In the genomic region with DNA sequence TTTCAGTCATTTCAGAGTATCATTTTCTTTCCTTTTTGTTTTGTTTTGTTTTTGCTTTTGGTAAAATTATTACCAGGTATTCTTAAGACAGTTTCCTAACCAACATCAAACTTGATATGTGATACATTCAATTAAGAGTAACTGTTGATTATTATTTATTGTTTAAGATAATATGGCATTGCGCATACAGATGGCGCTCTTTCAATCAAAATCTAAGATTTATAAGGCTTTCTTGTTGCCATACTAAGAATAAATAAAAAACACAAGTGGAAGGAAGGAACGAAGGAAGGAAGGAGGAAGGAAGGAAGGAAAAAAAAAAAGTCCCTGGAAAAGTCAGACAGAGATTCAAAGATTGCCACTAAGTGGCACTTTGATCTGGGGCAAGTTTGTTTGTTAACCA, we compare ENCODE assay signal across 22 cellular contexts.
A peak's percentile ranks its signal among the peaks of the same experiment; 100 is the strongest.
DNase-seq lines count a peak whose midpoint lies in the region; ATAC-seq and TF ChIP-seq lines count a peak whose summit lies in the region.
"Had no signal": no experiment of that assay in that cellular context is flagged by ENCODE, and none has a peak within 500 bp of the region (broad histone marks: within the 10 kb centered on the region; RNA-seq: fewer than 3 reads in every experiment).

No MANE protein-coding gene starts in this region.

- no peaks in the 10 kb centered on the region for H3F3A ChIP-seq in DOHH2 (ENCODE audit: control insufficient read depth, insufficient read depth)
- no peaks in the 10 kb centered on the region for H3F3A ChIP-seq in OCI-LY1 (ENCODE audit: insufficient read depth, low read length)
- H3F3A ChIP-seq in SU-DHL-6 (ENCODE audit: insufficient read depth): no peaks in the 10 kb centered on the region
- no peaks in the 10 kb centered on the region for H3F3A ChIP-seq in smooth muscle cell (ENCODE audit: low read depth)

- H4K20me1 ChIP-seq in DOHH2 (ENCODE audit: control insufficient read depth, insufficient read depth, low read depth, low read length) (no peaks in the 10 kb centered on the region), OCI-LY1 (ENCODE audit: insufficient read depth, low read length) (no peaks in the 10 kb centered on the region), SU-DHL-6 (ENCODE audit: low read depth, low read length) (no peaks in the 10 kb centered on the region), smooth muscle cell (ENCODE audit: low read depth) (no peaks in the 10 kb centered on the region)

- H3K4me1 ChIP-seq in DOHH2 (ENCODE audit: control insufficient read depth, low read length) (no peaks in the 10 kb centered on the region), OCI-LY1 (ENCODE audit: insufficient read depth, low read length, severe bottlenecking) (peaks cover 4% of the 10 kb centered on the region), smooth muscle cell (ENCODE audit: low read depth) (no peaks in the 10 kb centered on the region), stomach (peaks cover 0 to 5% (median 0%) of the 10 kb centered on the region in 4 donors), ovary (ENCODE audit: insufficient read depth) (no peaks in the 10 kb centered on the region)
- H3K4me1 ChIP-seq in CD8-positive, alpha-beta T cell (ENCODE audit: insufficient read depth, low read length): no peaks in the 10 kb centered on the region
- H3K4me1 ChIP-seq: HAP-1 had no signal

- no peak for TF ChIP-seq POLR2A in stomach (IDR thresholded peaks at IDR 0.05)
- TF ChIP-seq POLR2A in ovary (IDR thresholded peaks at IDR 0.05): no peak

- H3K79me2 ChIP-seq in DOHH2 (ENCODE audit: control insufficient read depth, low read length) (no peaks in the 10 kb centered on the region), OCI-LY1 (ENCODE audit: insufficient read depth, low read length) (no peaks in the 10 kb centered on the region), SU-DHL-6 (ENCODE audit: insufficient read depth, low read length) (no peaks in the 10 kb centered on the region), smooth muscle cell (ENCODE audit: low read depth) (no peaks in the 10 kb centered on the region)

- no peak overlapping the region for H3K4me3 ChIP-seq in DOHH2 (ENCODE audit: low read length)
- no peak overlapping the region for H3K4me3 ChIP-seq in OCI-LY1 (ENCODE audit: low read depth, low read length, poor library complexity, severe bottlenecking)
- H3K4me3 ChIP-seq in SU-DHL-6 (ENCODE audit: insufficient read depth, low read length, poor library complexity, severe bottlenecking): no peak overlapping the region
- no peak overlapping the region for H3K4me3 ChIP-seq in smooth muscle cell
- no peak overlapping the region for H3K4me3 ChIP-seq in stomach
- no peak overlapping the region for H3K4me3 ChIP-seq in ovary
- H3K4me3 ChIP-seq in CD8-positive, alpha-beta T cell (ENCODE audit: low read depth, low read length): no peak overlapping the region
- H3K4me3 ChIP-seq: GM23248, HAP-1, SK-N-MC had no signal

- H2AFZ ChIP-seq in OCI-LY1 (ENCODE audit: low read length): no peak overlapping the region
- no peak overlapping the region for H2AFZ ChIP-seq in SU-DHL-6 (ENCODE audit: low read depth, low read length, severe bottlenecking)
- H2AFZ ChIP-seq in smooth muscle cell (ENCODE audit: low read depth): no peak overlapping the region
- H2AFZ ChIP-seq: GM23248 had no signal

- H3K27me3 Mint-ChIP-seq in CD8-positive, alpha-beta T cell (ENCODE audit: low read depth): no peaks in the 10 kb centered on the region
- H3K27me3 Mint-ChIP-seq: IgD-negative memory B cell had no signal

- H3K36me3 ChIP-seq in DOHH2 (ENCODE audit: control insufficient read depth, low read length) (no peaks in the 10 kb centered on the region), OCI-LY1 (ENCODE audit: insufficient read depth, low read length) (no peaks in the 10 kb centered on the region), SU-DHL-6 (ENCODE audit: low read length) (no peaks in the 10 kb centered on the region), smooth muscle cell (ENCODE audit: low read depth) (no peaks in the 10 kb centered on the region), stomach (no peaks in the 10 kb centered on the region), ovary (no peaks in the 10 kb centered on the region)
- no peaks in the 10 kb centered on the region for H3K36me3 ChIP-seq in CD8-positive, alpha-beta T cell (ENCODE audit: insufficient read depth, low read length)
- H3K36me3 ChIP-seq: HAP-1 had no signal

- WGBS in smooth muscle cell (ENCODE audit: low lambda C conversion rate): 91% methylated on average over 3 of the region's 3 CpGs
- 79 to 92% (median 87%) methylated on average over 3 of the region's 3 CpGs for WGBS in stomach, 5 donors
- WGBS in ovary, 3 donors: 86 to 89% (median 89%) methylated on average over 3 of the region's 3 CpGs

- H3K9me3 Mint-ChIP-seq in CD8-positive, alpha-beta T cell: peaks cover 9% of the 10 kb centered on the region

- H3K4me1 Mint-ChIP-seq in CD8-positive, alpha-beta T cell (ENCODE audit: low read depth): no peaks in the 10 kb centered on the region
- H3K4me1 Mint-ChIP-seq: IgD-negative memory B cell had no signal

- H3K9me2 ChIP-seq in DOHH2 (replicated peaks; ENCODE audit: control insufficient read depth, low read length): no peaks in the 10 kb centered on the region
- no peaks in the 10 kb centered on the region for H3K9me2 ChIP-seq in OCI-LY1 (ENCODE audit: low read depth, low read length)
- H3K9me2 ChIP-seq in SU-DHL-6 (replicated peaks; ENCODE audit: insufficient read depth, low read length): no peaks in the 10 kb centered on the region

- H3K27me3 ChIP-seq in DOHH2 (ENCODE audit: control insufficient read depth, low read length): no peaks in the 10 kb centered on the region
- no peaks in the 10 kb centered on the region for H3K27me3 ChIP-seq in OCI-LY1 (ENCODE audit: insufficient read depth, low read length)
- no peaks in the 10 kb centered on the region for H3K27me3 ChIP-seq in SU-DHL-6 (ENCODE audit: low read length)
- no peaks in the 10 kb centered on the region for H3K27me3 ChIP-seq in smooth muscle cell (ENCODE audit: low read depth)
- no peaks in the 10 kb centered on the region for H3K27me3 ChIP-seq in stomach
- no peaks in the 10 kb centered on the region for H3K27me3 ChIP-seq in ovary
- no peaks in the 10 kb centered on the region for H3K27me3 ChIP-seq in CD8-positive, alpha-beta T cell (ENCODE audit: insufficient read depth, low read length)

- H3K27ac ChIP-seq in DOHH2 (ENCODE audit: low read depth, low read length): no peak overlapping the region
- H3K27ac ChIP-seq in OCI-LY1 (ENCODE audit: low read depth, low read length, poor library complexity, severe bottlenecking): no peak overlapping the region
- H3K27ac ChIP-seq in SU-DHL-6 (ENCODE audit: low read depth, low read length): no peak overlapping the region
- no peak overlapping the region for H3K27ac ChIP-seq in smooth muscle cell (ENCODE audit: low read depth)
- H3K27ac ChIP-seq in stomach: no peak overlapping the region
- no peak overlapping the region for H3K27ac ChIP-seq in ovary
- H3K27ac ChIP-seq in CD8-positive, alpha-beta T cell (ENCODE audit: low read depth, low read length): no peak overlapping the region
- H3K27ac ChIP-seq: GM23248, SK-N-MC had no signal

- POLR2A ChIA-PET in CD8-positive, alpha-beta T cell (lab: Charles Lee): no interaction called here

- TF ChIP-seq EP300 in stomach (IDR thresholded peaks at IDR 0.05) (no peak), ovary (IDR thresholded peaks at IDR 0.05) (no peak)

- no peak for ATAC-seq in CD8-positive, alpha-beta T cell
- ATAC-seq: Right ventricle myocardium inferior had no signal

- DNase-seq in smooth muscle cell (lab: John Stamatoyannopoulos, UW; ENCODE audit: unreplicated experiment) (no peak), stomach (no peak), ovary (no peak)
- DNase-seq in CD8-positive, alpha-beta T cell: no peak
- DNase-seq: ACHN, DMS 273 treated with DMSO at 0.1 percent for 48 hours, DND-41, GM23248, Kasumi-1, NCI-H1105 treated with DMSO at 0.1 percent for 48 hours, NCI-H1694 treated with DMSO at 0.1 percent for 48 hours, NCI-H510A, NCI-H748 treated with DMSO at 0.1 percent for 48 hours, T-helper 1 cell had no signal

- no peak overlapping the region for H3K27ac Mint-ChIP-seq in CD8-positive, alpha-beta T cell
- H3K27ac Mint-ChIP-seq: CD14-positive monocyte, IgD-negative memory B cell had no signal

- H3K9me3 ChIP-seq in DOHH2 (ENCODE audit: control insufficient read depth, insufficient read depth, low read length) (no peaks in the 10 kb centered on the region), OCI-LY1 (ENCODE audit: low read length) (no peaks in the 10 kb centered on the region), SU-DHL-6 (ENCODE audit: insufficient read depth, low read length) (no peaks in the 10 kb centered on the region), smooth muscle cell (replicated peaks; ENCODE audit: low read depth) (no peaks in the 10 kb centered on the region), stomach (no peaks in the 10 kb centered on the region), ovary (no peaks in the 10 kb centered on the region)
- no peaks in the 10 kb centered on the region for H3K9me3 ChIP-seq in CD8-positive, alpha-beta T cell (ENCODE audit: low read length)
- H3K9me3 ChIP-seq: HAP-1 had no signal

- H3K9ac ChIP-seq in OCI-LY1 (ENCODE audit: low read length): no peak overlapping the region
- H3K9ac ChIP-seq in SU-DHL-6 (ENCODE audit: low read length): no peak overlapping the region
- H3K9ac ChIP-seq in smooth muscle cell (ENCODE audit: low read depth): no peak overlapping the region
- H3K9ac ChIP-seq: GM23248 had no signal

- CTCF ChIA-PET in CD8-positive, alpha-beta T cell (lab: Charles Lee): no interaction called here

- TF ChIP-seq CTCF in DOHH2 (IDR thresholded peaks at IDR 0.05; ENCODE audit: low read depth, low read length, poor library complexity, severe bottlenecking) (peak; percentile 43), OCI-LY1 (IDR thresholded peaks at IDR 0.05; ENCODE audit: low read length) (peak; percentile 44), SU-DHL-6 (IDR thresholded peaks at IDR 0.05; ENCODE audit: insufficient read depth, low read length, poor library complexity, severe bottlenecking) (peak; percentile 22), smooth muscle cell (IDR thresholded peaks at IDR 0.05; ENCODE audit: borderline replicate concordance, insufficient read depth, poor library complexity, severe bottlenecking) (peak; percentile 14), stomach (IDR thresholded peaks at IDR 0.05) (no peak), ovary (IDR thresholded peaks at IDR 0.05) (no peak)
- no peak for TF ChIP-seq CTCF in CD8-positive, alpha-beta T cell (IDR thresholded peaks at IDR 0.05)

- H3K4me3 Mint-ChIP-seq in CD8-positive, alpha-beta T cell: no peak overlapping the region
- H3K4me3 Mint-ChIP-seq: CD14-positive monocyte, IgD-negative memory B cell had no signal

- no peaks in the 10 kb centered on the region for H3K36me3 Mint-ChIP-seq in CD8-positive, alpha-beta T cell
- H3K36me3 Mint-ChIP-seq: CD14-positive monocyte, IgD-negative memory B cell had no signal

- no peak overlapping the region for H3K4me2 ChIP-seq in DOHH2 (ENCODE audit: low read length)
- H3K4me2 ChIP-seq in OCI-LY1 (ENCODE audit: low read length): no peak overlapping the region
- H3K4me2 ChIP-seq in SU-DHL-6 (ENCODE audit: low read depth, low read length, poor library complexity, severe bottlenecking): no peak overlapping the region
- H3K4me2 ChIP-seq in smooth muscle cell: no peak overlapping the region

- intact Hi-C loops in stomach (cut with DNase I; ENCODE audit: low total_unique reads) (no loop called here), ovary (cut with DNase I) (no loop called here)
- intact Hi-C loops in CD8-positive, alpha-beta T cell (cut with DNase I, micrococcal nuclease): no loop called here

Comparison
In these comparisons a context has a peak if more than half of its experiments do, and no peak if none do; other contexts are left out.
1. CTCF ChIP-seq: peak in DOHH2 (single experiment), OCI-LY1 (single experiment), SU-DHL-6 (single experiment) and smooth muscle cell (single experiment); none in stomach (0 of 7), ovary (0 of 3) and CD8-positive, alpha-beta T cell (single experiment).